Comparison of ENCODE assay signal across 2 cellular contexts in the genomic region with DNA sequence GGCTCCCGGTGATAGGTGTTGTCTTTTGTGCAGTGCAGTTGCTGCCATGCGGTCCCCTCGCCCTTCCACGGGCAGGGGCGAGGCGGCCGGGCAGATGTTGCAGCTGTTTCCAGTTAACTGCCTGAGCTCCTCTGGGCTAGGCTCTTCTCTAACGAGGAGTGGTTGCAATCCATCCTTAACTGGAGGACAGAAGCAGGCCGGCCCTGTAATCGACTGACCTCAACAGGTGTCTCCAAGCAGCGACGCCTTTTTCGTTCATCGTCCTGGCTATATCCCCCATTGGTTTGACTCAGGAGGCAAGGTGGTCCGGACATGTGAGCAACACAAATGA.
TF ChIP-seq lines count a peak whose summit lies in the region.

No MANE protein-coding gene starts in this region.

TF ChIP-seq in IMR-90, 13 proteins besides CTCF, POLR2A, EP300 and RAD21 (continued from another document):
- no peak for TF ChIP-seq SMC3 (IDR thresholded peaks at IDR 0.05; ENCODE audit: low read depth, low read length)
- no peak for TF ChIP-seq CHD1 (IDR thresholded peaks at IDR 0.05; ENCODE audit: low read depth, low read length)
- TF ChIP-seq MAZ (IDR thresholded peaks at IDR 0.05; ENCODE audit: borderline replicate concordance, low read depth, low read length), result no peak
- TF ChIP-seq CEBPB (IDR thresholded peaks at IDR 0.05; ENCODE audit: low read depth, low read length), result no peak
- TF ChIP-seq RFX5 (IDR thresholded peaks at IDR 0.05; ENCODE audit: low read depth, low read length), result no peak
- TF ChIP-seq, protein P1, sequence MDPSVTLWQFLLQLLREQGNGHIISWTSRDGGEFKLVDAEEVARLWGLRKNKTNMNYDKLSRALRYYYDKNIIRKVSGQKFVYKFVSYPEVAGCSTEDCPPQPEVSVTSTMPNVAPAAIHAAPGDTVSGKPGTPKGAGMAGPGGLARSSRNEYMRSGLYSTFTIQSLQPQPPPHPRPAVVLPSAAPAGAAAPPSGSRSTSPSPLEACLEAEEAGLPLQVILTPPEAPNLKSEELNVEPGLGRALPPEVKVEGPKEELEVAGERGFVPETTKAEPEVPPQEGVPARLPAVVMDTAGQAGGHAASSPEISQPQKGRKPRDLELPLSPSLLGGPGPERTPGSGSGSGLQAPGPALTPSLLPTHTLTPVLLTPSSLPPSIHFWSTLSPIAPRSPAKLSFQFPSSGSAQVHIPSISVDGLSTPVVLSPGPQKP (IDR thresholded peaks at IDR 0.05; ENCODE audit: borderline replicate concordance, low read depth, low read length), result no peak
- no peak for TF ChIP-seq USF2 (IDR thresholded peaks at IDR 0.05; ENCODE audit: low read depth, low read length)

TF ChIP-seq in liver, 16 proteins besides CTCF, POLR2A, EP300 and RAD21 (continued from another document):
- TF ChIP-seq HNF4A (conservative IDR thresholded peaks at IDR 0.05) (no peak), NR2F2 (IDR thresholded peaks at IDR 0.05) (no peak), YY1 (IDR thresholded peaks at IDR 0.05) (no peak), FOXA1 (IDR thresholded peaks at IDR 0.05) (no peak), RXRA (IDR thresholded peaks at IDR 0.05) (no peak), GABPA (IDR thresholded peaks at IDR 0.05 in 1 of 2, conservative IDR thresholded peaks at IDR 0.05 in 1 of 2) (no peak), JUND (IDR thresholded peaks at IDR 0.05) (no peak), FOXA2 (IDR thresholded peaks at IDR 0.05) (no peak), HNF4G (IDR thresholded peaks at IDR 0.05) (no peak), TAF1 (conservative IDR thresholded peaks at IDR 0.05) (no peak), EGR1 (IDR thresholded peaks at IDR 0.05; ENCODE audit: low read depth in 2 of 2) (no peak), SP1 (IDR thresholded peaks at IDR 0.05) (no peak), ATF3 (IDR thresholded peaks at IDR 0.05) (no peak)
- TF ChIP-seq, protein P2, sequence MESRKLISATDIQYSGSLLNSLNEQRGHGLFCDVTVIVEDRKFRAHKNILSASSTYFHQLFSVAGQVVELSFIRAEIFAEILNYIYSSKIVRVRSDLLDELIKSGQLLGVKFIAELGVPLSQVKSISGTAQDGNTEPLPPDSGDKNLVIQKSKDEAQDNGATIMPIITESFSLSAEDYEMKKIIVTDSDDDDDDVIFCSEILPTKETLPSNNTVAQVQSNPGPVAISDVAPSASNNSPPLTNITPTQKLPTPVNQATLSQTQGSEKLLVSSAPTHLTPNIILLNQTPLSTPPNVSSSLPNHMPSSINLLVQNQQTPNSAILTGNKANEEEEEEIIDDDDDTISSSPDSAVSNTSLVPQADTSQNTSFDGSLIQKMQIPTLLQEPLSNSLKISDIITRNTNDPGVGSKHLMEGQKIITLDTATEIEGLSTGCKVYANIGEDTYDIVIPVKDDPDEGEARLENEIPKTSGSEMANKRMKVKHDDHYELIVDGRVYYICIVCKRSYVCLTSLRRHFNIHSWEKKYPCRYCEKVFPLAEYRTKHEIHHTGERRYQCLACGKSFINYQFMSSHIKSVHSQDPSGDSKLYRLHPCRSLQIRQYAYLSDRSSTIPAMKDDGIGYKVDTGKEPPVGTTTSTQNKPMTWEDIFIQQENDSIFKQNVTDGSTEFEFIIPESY (IDR thresholded peaks at IDR 0.05), result no peak
- TF ChIP-seq, protein P3, sequence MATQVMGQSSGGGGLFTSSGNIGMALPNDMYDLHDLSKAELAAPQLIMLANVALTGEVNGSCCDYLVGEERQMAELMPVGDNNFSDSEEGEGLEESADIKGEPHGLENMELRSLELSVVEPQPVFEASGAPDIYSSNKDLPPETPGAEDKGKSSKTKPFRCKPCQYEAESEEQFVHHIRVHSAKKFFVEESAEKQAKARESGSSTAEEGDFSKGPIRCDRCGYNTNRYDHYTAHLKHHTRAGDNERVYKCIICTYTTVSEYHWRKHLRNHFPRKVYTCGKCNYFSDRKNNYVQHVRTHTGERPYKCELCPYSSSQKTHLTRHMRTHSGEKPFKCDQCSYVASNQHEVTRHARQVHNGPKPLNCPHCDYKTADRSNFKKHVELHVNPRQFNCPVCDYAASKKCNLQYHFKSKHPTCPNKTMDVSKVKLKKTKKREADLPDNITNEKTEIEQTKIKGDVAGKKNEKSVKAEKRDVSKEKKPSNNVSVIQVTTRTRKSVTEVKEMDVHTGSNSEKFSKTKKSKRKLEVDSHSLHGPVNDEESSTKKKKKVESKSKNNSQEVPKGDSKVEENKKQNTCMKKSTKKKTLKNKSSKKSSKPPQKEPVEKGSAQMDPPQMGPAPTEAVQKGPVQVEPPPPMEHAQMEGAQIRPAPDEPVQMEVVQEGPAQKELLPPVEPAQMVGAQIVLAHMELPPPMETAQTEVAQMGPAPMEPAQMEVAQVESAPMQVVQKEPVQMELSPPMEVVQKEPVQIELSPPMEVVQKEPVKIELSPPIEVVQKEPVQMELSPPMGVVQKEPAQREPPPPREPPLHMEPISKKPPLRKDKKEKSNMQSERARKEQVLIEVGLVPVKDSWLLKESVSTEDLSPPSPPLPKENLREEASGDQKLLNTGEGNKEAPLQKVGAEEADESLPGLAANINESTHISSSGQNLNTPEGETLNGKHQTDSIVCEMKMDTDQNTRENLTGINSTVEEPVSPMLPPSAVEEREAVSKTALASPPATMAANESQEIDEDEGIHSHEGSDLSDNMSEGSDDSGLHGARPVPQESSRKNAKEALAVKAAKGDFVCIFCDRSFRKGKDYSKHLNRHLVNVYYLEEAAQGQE (IDR thresholded peaks at IDR 0.05), result no peak
TF ChIP-seq in liver: peak in this region for 0.
